Comparison of ENCODE assay signal across 16 cellular contexts in the genomic region with DNA sequence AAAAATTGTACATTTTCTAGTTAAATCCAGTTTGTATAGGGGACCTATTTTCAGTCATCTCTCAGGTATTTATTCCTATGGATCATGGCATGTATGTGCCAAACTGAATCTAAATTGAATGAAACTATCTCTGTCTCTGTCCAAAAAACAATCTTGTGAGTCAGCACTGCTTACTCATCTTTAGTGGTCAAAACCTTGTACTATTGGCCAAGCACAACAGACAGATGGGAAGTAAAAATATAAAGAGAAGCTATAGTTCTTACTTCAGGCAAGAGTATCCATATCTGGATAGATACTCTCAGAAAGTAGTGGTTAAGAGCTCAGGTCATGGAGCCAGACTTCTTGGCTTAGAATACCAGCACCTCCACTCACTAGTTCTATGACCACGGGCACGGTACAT.
DNase-seq lines count a peak whose midpoint lies in the region; TF ChIP-seq lines count a peak whose summit lies in the region.
"Had no signal": no experiment of that assay in that cellular context is flagged by ENCODE, and none has a peak within 500 bp of the region (broad histone marks: within the 10 kb centered on the region; RNA-seq: fewer than 3 reads in every experiment).

No MANE protein-coding gene starts in this region.

- TF ChIP-seq EP300 in stomach (IDR thresholded peaks at IDR 0.05) = no peak

- H3K27me3 ChIP-seq in stomach = peaks cover 0 to 4% (median 0%) of the 10 kb centered on the region in 3 donors
- H3K27me3 ChIP-seq: BE2C had no signal

- H3K9me3 ChIP-seq in stomach = peaks cover 0 to 6% (median 0%) of the 10 kb centered on the region in 4 donors
- H3K9me3 ChIP-seq: A549, BE2C had no signal

- in situ Hi-C loops in astrocyte of the cerebellum (cut with HindIII; ENCODE audit: low sequenced_read_pairs) = no loop called here

- TF ChIP-seq POLR2A in stomach (IDR thresholded peaks at IDR 0.05) = no peak

- H3K4me1 ChIP-seq in stomach = no peaks in the 10 kb centered on the region
- H3K4me1 ChIP-seq: A549, BE2C had no signal

- no peaks in the 10 kb centered on the region for H3K36me3 ChIP-seq in stomach
- H3K36me3 ChIP-seq: BE2C had no signal

- 85 to 92% (median 88%) methylated on average over 2 of the region's 2 CpGs for WGBS in stomach, 5 donors

- DNase-seq in HS-5 (ENCODE audit: low read depth) (peak; percentile 22), astrocyte of the cerebellum (ENCODE audit: low read depth) (peak; percentile 16), fibroblast of the aortic adventitia (ENCODE audit: low read depth) (peak; percentile 2), skeletal muscle cell (ENCODE audit: low read depth) (peak; percentile 41), stomach (no peak), dedifferentiated amniotic fluid mesenchymal stem cell (ENCODE audit: extremely low spot score) (no peak), NCI-H1930 (lab: John Stamatoyannopoulos, UW) (no peak)
- DNase-seq: BE2C; CD4-positive, alpha-beta memory T cell; DMS153; DMS79 treated with DMSO at 0.1 percent for 48 hours; EL; GOT3; H9 had no signal

- no peak overlapping the region for H3K27ac ChIP-seq in stomach
- H3K27ac ChIP-seq: A549, C4-2B had no signal

- TF ChIP-seq CTCF in astrocyte of the cerebellum (IDR thresholded peaks at IDR 0.05; ENCODE audit: low read depth, low read length, missing control alignments) (no peak), fibroblast of the aortic adventitia (IDR thresholded peaks at IDR 0.05; ENCODE audit: insufficient read depth, low read length) (no peak), stomach (IDR thresholded peaks at IDR 0.05) (no peak)

- intact Hi-C loops in stomach (cut with DNase I; ENCODE audit: low total_unique reads) = no loop called here

- H3K4me3 ChIP-seq in astrocyte of the cerebellum (ENCODE audit: low read depth, low read length) (no peak overlapping the region), fibroblast of the aortic adventitia (ENCODE audit: low read depth, low read length) (no peak overlapping the region), skeletal muscle cell (ENCODE audit: low read depth, low read length) (no peak overlapping the region), stomach (no peak overlapping the region)
- H3K4me3 ChIP-seq: A549 had no signal

Comparison
In these comparisons a context has a peak if more than half of its experiments do, and no peak if none do; other contexts are left out.
1. DNase-seq: peak in HS-5 (single experiment), astrocyte of the cerebellum (single experiment), fibroblast of the aortic adventitia (single experiment) and skeletal muscle cell (single experiment); none in stomach (single experiment), dedifferentiated amniotic fluid mesenchymal stem cell (single experiment) and NCI-H1930 (0 of 2).